In the genomic region with DNA sequence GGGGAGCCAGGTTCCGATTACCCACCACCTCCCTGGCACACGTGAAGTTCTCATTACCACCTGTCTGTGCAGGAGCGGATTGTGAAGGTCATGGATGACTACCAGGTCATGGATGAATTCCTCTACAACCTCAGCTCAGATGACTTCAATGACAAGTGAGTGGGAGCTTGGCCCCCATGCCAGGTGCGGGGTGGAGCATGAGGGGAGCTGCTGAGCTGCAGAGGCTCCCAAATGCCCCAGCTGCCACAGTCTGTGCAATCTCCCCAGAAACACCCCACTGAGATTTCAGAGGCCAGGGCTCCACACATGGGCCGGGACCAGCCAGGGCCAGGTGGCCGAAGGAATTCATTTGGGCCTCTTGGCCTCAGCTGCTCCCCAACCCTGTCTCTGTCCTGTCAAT, we compare ENCODE assay signal across 12 cellular contexts.
"Had no signal": no experiment of that assay in that cellular context is flagged by ENCODE, and none has a peak within 500 bp of the region (broad histone marks: within the 10 kb centered on the region; RNA-seq: fewer than 3 reads in every experiment).

No MANE protein-coding gene starts in this region.

- H3K27me3 ChIP-seq: testis had no signal

- H3K27me3 Mint-ChIP-seq: activated naive CD8-positive, alpha-beta T cell; stimulated activated naive CD8-positive, alpha-beta T cell treated with anti-CD3 and anti-CD28 coated beads, Interleukin-15, amount 100 ng/mL, for 72 hours had no signal

- H3K9me3 ChIP-seq: testis had no signal

- H3K4me1 ChIP-seq: testis had no signal

- H3K27ac Mint-ChIP-seq: activated naive CD8-positive, alpha-beta T cell; T-helper 2 cell treated with Interferon-gamma antibody and Interleukin-4, amounts not matched to agents 5 μg/mL and 100 μg/mL, for 36 hours had no signal

- H3K4me1 Mint-ChIP-seq: stimulated activated naive CD8-positive, alpha-beta T cell treated with anti-CD3 and anti-CD28 coated beads, Interleukin-15, amount 100 ng/mL, for 72 hours had no signal

- H3K27ac ChIP-seq: testis had no signal

- H3K4me3 Mint-ChIP-seq: activated naive CD8-positive, alpha-beta T cell; stimulated activated naive CD8-positive, alpha-beta T cell treated with anti-CD3 and anti-CD28 coated beads, Interleukin-15, amount 100 ng/mL, for 72 hours; T-helper 2 cell treated with Interferon-gamma antibody and Interleukin-4, amounts not matched to agents 5 μg/mL and 100 μg/mL, for 36 hours had no signal

- DNase-seq: activated CD4-positive, alpha-beta T cell treated with anti-CD3 and anti-CD28 coated beads, Interleukin-2, amount 50 U/mL, for 48 hours; activated gamma-delta T cell; activated T-cell treated with anti-CD3 and anti-CD28 coated beads, Interleukin-2, amount 50 U/mL, for 48 hours; mesenchymal stem cell; stimulated activated CD4-positive, alpha-beta T cell treated with anti-CD3 and anti-CD28 coated beads, Interleukin-2, amount 100 ng/mL, for 48 hours; stimulated activated naive CD8-positive, alpha-beta T cell treated with anti-CD3 and anti-CD28 coated beads, Interleukin-15, amount 100 ng/mL, for 72 hours; testis had no signal

- H3K4me3 ChIP-seq: testis had no signal

- H3K36me3 Mint-ChIP-seq: activated naive CD8-positive, alpha-beta T cell had no signal

- H3K9me3 Mint-ChIP-seq: stimulated activated naive CD8-positive, alpha-beta T cell treated with anti-CD3 and anti-CD28 coated beads, Interleukin-15, amount 100 ng/mL, for 72 hours; T-helper 2 cell treated with Interferon-gamma antibody and Interleukin-4, amounts not matched to agents 5 μg/mL and 100 μg/mL, for 36 hours had no signal

- ATAC-seq: activated CD4-positive, CD25-positive, alpha-beta regulatory T cell treated with anti-CD3 and anti-CD28 coated beads, Interleukin-2, amount 50 U/mL, for 24 hours; esophagus mucosa; left lobe of liver; stimulated activated naive CD8-positive, alpha-beta T cell treated with anti-CD3 and anti-CD28 coated beads, Interleukin-15, amount 100 ng/mL, for 72 hours had no signal
